Comparison of ENCODE assay signal across 8 cellular contexts in genomic region chr1:39882152-39882551, GRCh38. TPM values are rescaled to one million over a fixed set of nuclear protein-coding genes. Genes with fewer than 3 reads are reported as not detected.
DNase-seq lines count a peak whose midpoint lies in the region; ATAC-seq and TF ChIP-seq lines count a peak whose summit lies in the region.

No MANE protein-coding gene starts in this region.

- CTCF ChIA-PET in activated naive CD4-positive, alpha-beta T cell treated with anti-CD3 and anti-CD28 coated beads, Interleukin-2, amount 10 ng/mL, durations not matched to agents 7 days and 5 days (lab: Charles Lee): interaction anchor here (1.0 to 1.1 kb wide), 2 partner anchors 15 to 20 kb away, joined by 3 to 6 read pairs; partner anchors contain the start of gene MYCL

- peaks cover 16% of the 10 kb centered on the region for H3K36me3 Mint-ChIP-seq in activated naive CD4-positive, alpha-beta T cell treated with anti-CD3 and anti-CD28 coated beads, Interleukin-2, amount 10 ng/mL, durations not matched to agents 7 days and 5 days
- H3K36me3 Mint-ChIP-seq in activated naive CD8-positive, alpha-beta T cell treated with anti-CD3 and anti-CD28 coated beads, Interleukin-2, amount 50 U/mL, for 24 hours (ENCODE audit: low read depth): peaks cover 32% of the 10 kb centered on the region

- peak overlapping the region; percentile 53 for H3K27ac Mint-ChIP-seq in activated naive CD4-positive, alpha-beta T cell treated with anti-CD3 and anti-CD28 coated beads, Interleukin-2, amount 10 ng/mL, durations not matched to agents 7 days and 5 days
- H3K27ac Mint-ChIP-seq in activated naive CD8-positive, alpha-beta T cell treated with anti-CD3 and anti-CD28 coated beads, Interleukin-2, amount 50 U/mL, for 24 hours: peak overlapping the region; percentile 92

- no peak overlapping the region for H3K27ac ChIP-seq in right lobe of liver
- H3K27ac ChIP-seq in transverse colon: no peak overlapping the region
- no peak overlapping the region for H3K27ac ChIP-seq in adrenal gland

- no peak for DNase-seq in activated naive CD4-positive, alpha-beta T cell treated with anti-CD3 and anti-CD28 coated beads, Interleukin-2, amount 10 ng/mL, durations not matched to agents 7 days and 5 days
- no peak for DNase-seq in activated naive CD4-positive, alpha-beta T cell treated with anti-CD3 and anti-CD28 coated beads, Interleukin-2, amount 50 U/mL, for 16 hours
- DNase-seq in activated naive CD8-positive, alpha-beta T cell treated with anti-CD3 and anti-CD28 coated beads, Interleukin-2, amount 50 U/mL, for 24 hours: no peak
- DNase-seq in right lobe of liver: no peak
- no peak for DNase-seq in transverse colon
- DNase-seq in adrenal gland: no peak
- no peak for DNase-seq in omental fat pad (ENCODE audit: low spot score)

- H3K27me3 ChIP-seq in right lobe of liver (no peaks in the 10 kb centered on the region), transverse colon (no peaks in the 10 kb centered on the region), adrenal gland (no peaks in the 10 kb centered on the region)

- TF ChIP-seq EP300 in transverse colon (IDR thresholded peaks at IDR 0.05; ENCODE audit: low read depth): no peak

- H3K36me3 ChIP-seq in right lobe of liver: no peaks in the 10 kb centered on the region
- no peaks in the 10 kb centered on the region for H3K36me3 ChIP-seq in transverse colon
- no peaks in the 10 kb centered on the region for H3K36me3 ChIP-seq in adrenal gland (replicated peaks in 1 of 2)

- intact Hi-C loops in right lobe of liver (cut with DNase I) (no loop called here), transverse colon (cut with DNase I; ENCODE audit: low total_unique reads) (no loop called here), adrenal gland (cut with DNase I) (no loop called here)

- peak overlapping the region; percentile 100 for H3K4me3 ChIP-seq in right lobe of liver
- H3K4me3 ChIP-seq in transverse colon: peak overlapping the region in 3 of 4 donors; percentile 96 to 99 (median 99)
- peak overlapping the region in 1 of 4 donors; percentile 78 for H3K4me3 ChIP-seq in adrenal gland

- H3K9me3 Mint-ChIP-seq in activated naive CD4-positive, alpha-beta T cell treated with anti-CD3 and anti-CD28 coated beads, Interleukin-2, amount 10 ng/mL, durations not matched to agents 7 days and 5 days: no peaks in the 10 kb centered on the region
- no peaks in the 10 kb centered on the region for H3K9me3 Mint-ChIP-seq in activated naive CD8-positive, alpha-beta T cell treated with anti-CD3 and anti-CD28 coated beads, Interleukin-2, amount 50 U/mL, for 24 hours

- ATAC-seq in activated naive CD8-positive, alpha-beta T cell treated with anti-CD3 and anti-CD28 coated beads, Interleukin-2, amount 50 U/mL, for 24 hours: no peak
- ATAC-seq in right lobe of liver (no peak), GM21423 (IDR thresholded peaks at IDR 0.05; ENCODE audit: unreplicated experiment) (no peak), omental fat pad (ENCODE audit: low FRiP score) (no peak)

- 91% methylated on average over 2 of the region's 2 CpGs for WGBS in right lobe of liver (ENCODE audit: insufficient coverage, low coverage, low lambda C conversion rate, missing lambda C conversion rate)
- WGBS in transverse colon (ENCODE audit: low coverage in 1 of 2), 2 donors: 61 to 62% methylated on average over 2 of the region's 2 CpGs
- 62 to 78% (median 73%) methylated on average over 2 of the region's 2 CpGs for WGBS in adrenal gland, 4 donors

- H3K4me1 ChIP-seq in right lobe of liver: peaks cover 0 to 14% (median 3%) of the 10 kb centered on the region in 4 donors
- H3K4me1 ChIP-seq in transverse colon: peaks cover 11 to 40% (median 23%) of the 10 kb centered on the region in 4 donors
- peaks cover 28 to 39% of the 10 kb centered on the region in 2 donors for H3K4me1 ChIP-seq in adrenal gland (replicated peaks in 1 of 2)

- peaks cover 35% of the 10 kb centered on the region for H3K4me1 Mint-ChIP-seq in activated naive CD4-positive, alpha-beta T cell treated with anti-CD3 and anti-CD28 coated beads, Interleukin-2, amount 10 ng/mL, durations not matched to agents 7 days and 5 days
- peaks cover 40% of the 10 kb centered on the region for H3K4me1 Mint-ChIP-seq in activated naive CD8-positive, alpha-beta T cell treated with anti-CD3 and anti-CD28 coated beads, Interleukin-2, amount 50 U/mL, for 24 hours

- TF ChIP-seq POLR2A in right lobe of liver (IDR thresholded peaks at IDR 0.05) (no peak), transverse colon (IDR thresholded peaks at IDR 0.05) (no peak), adrenal gland (IDR thresholded peaks at IDR 0.05) (no peak)

- no peak for TF ChIP-seq CTCF in right lobe of liver (IDR thresholded peaks at IDR 0.05)
- TF ChIP-seq CTCF in transverse colon (IDR thresholded peaks at IDR 0.05): no peak
- no peak for TF ChIP-seq CTCF in adrenal gland (IDR thresholded peaks at IDR 0.05)
- no peak for TF ChIP-seq CTCF in omental fat pad (IDR thresholded peaks at IDR 0.05)

- H3K4me3 Mint-ChIP-seq in activated naive CD4-positive, alpha-beta T cell treated with anti-CD3 and anti-CD28 coated beads, Interleukin-2, amount 10 ng/mL, durations not matched to agents 7 days and 5 days: peak overlapping the region; percentile 94
- H3K4me3 Mint-ChIP-seq in activated naive CD8-positive, alpha-beta T cell treated with anti-CD3 and anti-CD28 coated beads, Interleukin-2, amount 50 U/mL, for 24 hours: peak overlapping the region; percentile 94

- no peaks in the 10 kb centered on the region for H3K9me3 ChIP-seq in right lobe of liver
- no peaks in the 10 kb centered on the region for H3K9me3 ChIP-seq in transverse colon
- no peaks in the 10 kb centered on the region for H3K9me3 ChIP-seq in adrenal gland (replicated peaks in 1 of 3)

- in situ Hi-C loops in transverse colon (cut with MboI; ENCODE audit: low pct_ligation_motif_present in 1 of 4, low pct_unique_long_range_greater_than_20kb in 1 of 4, low sequenced_read_pairs in 3 of 4): loop anchor here in 1 of 4 donors (10.0 kb wide), 1 partner anchor 57 kb away; no protein-coding TSS in a partner anchor

- H3K27me3 Mint-ChIP-seq in activated naive CD4-positive, alpha-beta T cell treated with anti-CD3 and anti-CD28 coated beads, Interleukin-2, amount 10 ng/mL, durations not matched to agents 7 days and 5 days: no peaks in the 10 kb centered on the region
- no peaks in the 10 kb centered on the region for H3K27me3 Mint-ChIP-seq in activated naive CD8-positive, alpha-beta T cell treated with anti-CD3 and anti-CD28 coated beads, Interleukin-2, amount 50 U/mL, for 24 hours

RNA-seq across cellular contexts. Expression of gene TRIT1, which starts 1.2 kb away (rescaled TPM):
- total RNA-seq in right lobe of liver (10 to 100 TPM in 1 of 6 experiments, 1 to 10 TPM in 5; 5.1 to 10.3 (median 7.0) TPM), transverse colon (10 to 100 TPM; 16.8 to 35.4 (median 19.2) TPM), adrenal gland (10 to 100 TPM in 6 of 8 donors, 1 to 10 TPM in 2; 7.1 to 15.8 (median 12.0) TPM), omental fat pad (10 to 100 TPM in 3 of 4 donors, 1 to 10 TPM in 1; 8.4 to 15.8 (median 13.1) TPM)
- polyA plus RNA-seq in adrenal gland: 10 to 100 TPM; 17.8 to 24.4 (median 21.4) TPM

RNA-seq across cellular contexts. Expression of gene MYCL, which starts 19.6 kb away (rescaled TPM):
- 10 to 100 TPM in 2 of 6 experiments, 1 to 10 TPM in 3, under 1 TPM in 1; 0.75 to 20.5 (median 6.1) TPM for total RNA-seq in right lobe of liver
- total RNA-seq in transverse colon: 10 to 100 TPM; 14.2 to 27.3 (median 15.8) TPM
- under 1 TPM in 7 of 8 donors, not detected in 1; 0.24 to 0.69 (median 0.36) TPM for total RNA-seq in adrenal gland
- under 1 TPM; 0.07 to 0.40 (median 0.24) TPM for polyA plus RNA-seq in adrenal gland
- total RNA-seq in omental fat pad: 1 to 10 TPM in 1 of 4 donors, under 1 TPM in 1, not detected in 2; 0.31 to 1.3 TPM
